In the genomic region with DNA sequence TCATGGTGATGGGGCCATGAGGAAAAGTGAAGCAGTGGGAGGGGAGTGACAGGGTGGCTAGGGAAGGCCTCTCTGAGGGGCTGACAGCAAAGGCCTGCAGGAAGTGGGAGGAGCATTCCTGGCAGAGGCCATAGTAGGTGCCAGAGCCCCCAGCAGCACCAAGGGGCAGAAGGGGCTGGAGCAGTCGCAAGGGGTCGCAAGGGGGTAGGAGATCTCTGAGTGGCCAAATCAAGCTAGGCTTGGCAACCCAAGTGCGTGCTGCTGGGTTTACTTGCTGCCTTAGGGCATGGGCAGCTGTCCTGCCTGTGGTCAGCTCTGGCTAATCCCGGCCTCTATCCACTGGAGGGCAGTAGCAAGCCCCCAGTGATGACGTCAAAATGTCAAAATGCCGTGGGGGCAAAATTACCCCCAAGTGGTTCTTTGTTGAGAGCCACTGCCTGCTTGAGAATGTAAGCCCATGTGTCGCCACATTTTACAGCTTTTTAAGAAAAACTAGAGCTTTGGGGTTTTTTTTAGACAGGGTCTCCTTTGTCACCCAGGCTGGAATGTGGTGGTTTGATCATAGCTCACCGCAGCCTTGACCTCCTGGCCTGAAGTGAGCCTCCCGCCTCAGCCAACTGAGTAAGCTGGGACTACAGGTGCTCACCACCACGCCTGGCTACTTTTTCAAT, we compare ENCODE assay signal across 1 cellular context.
A peak's percentile ranks its signal among the peaks of the same experiment; 100 is the strongest.
TF ChIP-seq lines count a peak whose summit lies in the region.

No MANE protein-coding gene starts in this region.

TF ChIP-seq in K562, 482 proteins besides CTCF, POLR2A, EP300 and RAD21 (continues in another document):
- TF ChIP-seq SMARCE1 (IDR thresholded peaks at IDR 0.05): peak; percentile 35; the same call in 1 of the 2 replicates
- peak; percentile 48; the same call in 1 of the 2 replicates for TF ChIP-seq SMARCA4 (IDR thresholded peaks at IDR 0.05)
- no peak for TF ChIP-seq HDGF (IDR thresholded peaks at IDR 0.05)
- TF ChIP-seq TEAD4 (IDR thresholded peaks at IDR 0.05; ENCODE audit: low read length): peak; percentile 92
- peak; percentile 98 for TF ChIP-seq TEAD4 (CRISPR knock-in tag; IDR thresholded peaks at IDR 0.05; ENCODE audit: borderline replicate concordance)
- no peak for TF ChIP-seq NCOA2 (IDR thresholded peaks at IDR 0.05; ENCODE audit: partially characterized antibody in 2 of 2)
- TF ChIP-seq MED1 (CRISPR knock-in tag; IDR thresholded peaks at IDR 0.05; ENCODE audit: borderline replicate concordance): no peak
- TF ChIP-seq KDM1A (IDR thresholded peaks at IDR 0.05): peak; percentile 53 to 76; a peak in 3 of 4 replicates
- 0 out of 2 replicates have a peak, but pooled peaks have one; percentile 42 for TF ChIP-seq NCOA1 (IDR thresholded peaks at IDR 0.05; ENCODE audit: low read depth)
- TF ChIP-seq, protein P1, sequence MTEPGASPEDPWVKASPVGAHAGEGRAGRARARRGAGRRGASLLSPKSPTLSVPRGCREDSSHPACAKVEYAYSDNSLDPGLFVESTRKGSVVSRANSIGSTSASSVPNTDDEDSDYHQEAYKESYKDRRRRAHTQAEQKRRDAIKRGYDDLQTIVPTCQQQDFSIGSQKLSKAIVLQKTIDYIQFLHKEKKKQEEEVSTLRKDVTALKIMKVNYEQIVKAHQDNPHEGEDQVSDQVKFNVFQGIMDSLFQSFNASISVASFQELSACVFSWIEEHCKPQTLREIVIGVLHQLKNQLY (CRISPR knock-in tag; conservative IDR thresholded peaks at IDR 0.05): no peak
- no peak for TF ChIP-seq POLR2H (tag; IDR thresholded peaks at IDR 0.05; ENCODE audit: low read depth)
- TF ChIP-seq TBL1XR1 (IDR thresholded peaks at IDR 0.05; ENCODE audit: low read length in 2 of 2): peak in 1 of 2 experiments; percentile 53; a peak in 1 of 4 replicates
- TF ChIP-seq, protein P2, sequence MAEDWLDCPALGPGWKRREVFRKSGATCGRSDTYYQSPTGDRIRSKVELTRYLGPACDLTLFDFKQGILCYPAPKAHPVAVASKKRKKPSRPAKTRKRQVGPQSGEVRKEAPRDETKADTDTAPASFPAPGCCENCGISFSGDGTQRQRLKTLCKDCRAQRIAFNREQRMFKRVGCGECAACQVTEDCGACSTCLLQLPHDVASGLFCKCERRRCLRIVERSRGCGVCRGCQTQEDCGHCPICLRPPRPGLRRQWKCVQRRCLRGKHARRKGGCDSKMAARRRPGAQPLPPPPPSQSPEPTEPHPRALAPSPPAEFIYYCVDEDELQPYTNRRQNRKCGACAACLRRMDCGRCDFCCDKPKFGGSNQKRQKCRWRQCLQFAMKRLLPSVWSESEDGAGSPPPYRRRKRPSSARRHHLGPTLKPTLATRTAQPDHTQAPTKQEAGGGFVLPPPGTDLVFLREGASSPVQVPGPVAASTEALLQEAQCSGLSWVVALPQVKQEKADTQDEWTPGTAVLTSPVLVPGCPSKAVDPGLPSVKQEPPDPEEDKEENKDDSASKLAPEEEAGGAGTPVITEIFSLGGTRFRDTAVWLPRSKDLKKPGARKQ (CRISPR knock-in tag; IDR thresholded peaks at IDR 0.05): no peak
- TF ChIP-seq ZNF431 (CRISPR knock-in tag; IDR thresholded peaks at IDR 0.05): no peak
- peak; percentile 52; the same call in 1 of the 2 replicates for TF ChIP-seq ESRRA (IDR thresholded peaks at IDR 0.05; ENCODE audit: borderline replicate concordance, low read depth)
- TF ChIP-seq, protein P3, sequence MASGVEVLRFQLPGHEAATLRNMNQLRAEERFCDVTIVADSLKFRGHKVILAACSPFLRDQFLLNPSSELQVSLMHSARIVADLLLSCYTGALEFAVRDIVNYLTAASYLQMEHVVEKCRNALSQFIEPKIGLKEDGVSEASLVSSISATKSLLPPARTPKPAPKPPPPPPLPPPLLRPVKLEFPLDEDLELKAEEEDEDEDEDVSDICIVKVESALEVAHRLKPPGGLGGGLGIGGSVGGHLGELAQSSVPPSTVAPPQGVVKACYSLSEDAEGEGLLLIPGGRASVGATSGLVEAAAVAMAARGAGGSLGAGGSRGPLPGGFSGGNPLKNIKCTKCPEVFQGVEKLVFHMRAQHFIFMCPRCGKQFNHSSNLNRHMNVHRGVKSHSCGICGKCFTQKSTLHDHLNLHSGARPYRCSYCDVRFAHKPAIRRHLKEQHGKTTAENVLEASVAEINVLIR (CRISPR knock-in tag; IDR thresholded peaks at IDR 0.05): peak; percentile 68
- TF ChIP-seq, protein P4, sequence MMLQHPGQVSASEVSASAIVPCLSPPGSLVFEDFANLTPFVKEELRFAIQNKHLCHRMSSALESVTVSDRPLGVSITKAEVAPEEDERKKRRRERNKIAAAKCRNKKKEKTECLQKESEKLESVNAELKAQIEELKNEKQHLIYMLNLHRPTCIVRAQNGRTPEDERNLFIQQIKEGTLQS (IDR thresholded peaks at IDR 0.05): peak; percentile 85
- TF ChIP-seq, protein P4 (CRISPR knock-in tag; conservative IDR thresholded peaks at IDR 0.05): no peak; the same call in 1 of the 2 replicates
- TF ChIP-seq, protein P5, sequence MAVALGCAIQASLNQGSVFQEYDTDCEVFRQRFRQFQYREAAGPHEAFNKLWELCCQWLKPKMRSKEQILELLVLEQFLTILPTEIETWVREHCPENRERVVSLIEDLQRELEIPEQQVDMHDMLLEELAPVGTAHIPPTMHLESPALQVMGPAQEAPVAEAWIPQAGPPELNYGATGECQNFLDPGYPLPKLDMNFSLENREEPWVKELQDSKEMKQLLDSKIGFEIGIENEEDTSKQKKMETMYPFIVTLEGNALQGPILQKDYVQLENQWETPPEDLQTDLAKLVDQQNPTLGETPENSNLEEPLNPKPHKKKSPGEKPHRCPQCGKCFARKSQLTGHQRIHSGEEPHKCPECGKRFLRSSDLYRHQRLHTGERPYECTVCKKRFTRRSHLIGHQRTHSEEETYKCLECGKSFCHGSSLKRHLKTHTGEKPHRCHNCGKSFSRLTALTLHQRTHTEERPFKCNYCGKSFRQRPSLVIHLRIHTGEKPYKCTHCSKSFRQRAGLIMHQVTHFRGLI (CRISPR knock-in tag; IDR thresholded peaks at IDR 0.05): no peak
- 0 out of 2 replicates have a peak, but pooled peaks have one; percentile 6 for TF ChIP-seq ZNF384 (IDR thresholded peaks at IDR 0.05; ENCODE audit: low read depth, low read length)
- TF ChIP-seq, protein P6, sequence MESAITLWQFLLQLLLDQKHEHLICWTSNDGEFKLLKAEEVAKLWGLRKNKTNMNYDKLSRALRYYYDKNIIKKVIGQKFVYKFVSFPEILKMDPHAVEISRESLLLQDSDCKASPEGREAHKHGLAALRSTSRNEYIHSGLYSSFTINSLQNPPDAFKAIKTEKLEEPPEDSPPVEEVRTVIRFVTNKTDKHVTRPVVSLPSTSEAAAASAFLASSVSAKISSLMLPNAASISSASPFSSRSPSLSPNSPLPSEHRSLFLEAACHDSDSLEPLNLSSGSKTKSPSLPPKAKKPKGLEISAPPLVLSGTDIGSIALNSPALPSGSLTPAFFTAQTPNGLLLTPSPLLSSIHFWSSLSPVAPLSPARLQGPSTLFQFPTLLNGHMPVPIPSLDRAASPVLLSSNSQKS (CRISPR knock-in tag; IDR thresholded peaks at IDR 0.05): no peak
- TF ChIP-seq TEAD2 (tag; IDR thresholded peaks at IDR 0.05): peak; percentile 81
- peak; percentile 91 for TF ChIP-seq ATF7 (IDR thresholded peaks at IDR 0.05)
- TF ChIP-seq, protein P7, sequence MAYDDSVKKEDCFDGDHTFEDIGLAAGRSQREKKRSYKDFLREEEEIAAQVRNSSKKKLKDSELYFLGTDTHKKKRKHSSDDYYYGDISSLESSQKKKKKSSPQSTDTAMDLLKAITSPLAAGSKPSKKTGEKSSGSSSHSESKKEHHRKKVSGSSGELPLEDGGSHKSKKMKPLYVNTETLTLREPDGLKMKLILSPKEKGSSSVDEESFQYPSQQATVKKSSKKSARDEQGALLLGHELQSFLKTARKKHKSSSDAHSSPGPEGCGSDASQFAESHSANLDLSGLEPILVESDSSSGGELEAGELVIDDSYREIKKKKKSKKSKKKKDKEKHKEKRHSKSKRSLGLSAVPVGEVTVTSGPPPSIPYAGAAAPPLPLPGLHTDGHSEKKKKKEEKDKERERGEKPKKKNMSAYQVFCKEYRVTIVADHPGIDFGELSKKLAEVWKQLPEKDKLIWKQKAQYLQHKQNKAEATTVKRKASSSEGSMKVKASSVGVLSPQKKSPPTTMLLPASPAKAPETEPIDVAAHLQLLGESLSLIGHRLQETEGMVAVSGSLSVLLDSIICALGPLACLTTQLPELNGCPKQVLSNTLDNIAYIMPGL (CRISPR knock-in tag; IDR thresholded peaks at IDR 0.05): no peak
- TF ChIP-seq, protein P8, sequence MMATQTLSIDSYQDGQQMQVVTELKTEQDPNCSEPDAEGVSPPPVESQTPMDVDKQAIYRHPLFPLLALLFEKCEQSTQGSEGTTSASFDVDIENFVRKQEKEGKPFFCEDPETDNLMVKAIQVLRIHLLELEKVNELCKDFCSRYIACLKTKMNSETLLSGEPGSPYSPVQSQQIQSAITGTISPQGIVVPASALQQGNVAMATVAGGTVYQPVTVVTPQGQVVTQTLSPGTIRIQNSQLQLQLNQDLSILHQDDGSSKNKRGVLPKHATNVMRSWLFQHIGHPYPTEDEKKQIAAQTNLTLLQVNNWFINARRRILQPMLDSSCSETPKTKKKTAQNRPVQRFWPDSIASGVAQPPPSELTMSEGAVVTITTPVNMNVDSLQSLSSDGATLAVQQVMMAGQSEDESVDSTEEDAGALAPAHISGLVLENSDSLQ (IDR thresholded peaks at IDR 0.05): peak; percentile 13; the same call in 1 of the 2 replicates
- TF ChIP-seq, protein P9, sequence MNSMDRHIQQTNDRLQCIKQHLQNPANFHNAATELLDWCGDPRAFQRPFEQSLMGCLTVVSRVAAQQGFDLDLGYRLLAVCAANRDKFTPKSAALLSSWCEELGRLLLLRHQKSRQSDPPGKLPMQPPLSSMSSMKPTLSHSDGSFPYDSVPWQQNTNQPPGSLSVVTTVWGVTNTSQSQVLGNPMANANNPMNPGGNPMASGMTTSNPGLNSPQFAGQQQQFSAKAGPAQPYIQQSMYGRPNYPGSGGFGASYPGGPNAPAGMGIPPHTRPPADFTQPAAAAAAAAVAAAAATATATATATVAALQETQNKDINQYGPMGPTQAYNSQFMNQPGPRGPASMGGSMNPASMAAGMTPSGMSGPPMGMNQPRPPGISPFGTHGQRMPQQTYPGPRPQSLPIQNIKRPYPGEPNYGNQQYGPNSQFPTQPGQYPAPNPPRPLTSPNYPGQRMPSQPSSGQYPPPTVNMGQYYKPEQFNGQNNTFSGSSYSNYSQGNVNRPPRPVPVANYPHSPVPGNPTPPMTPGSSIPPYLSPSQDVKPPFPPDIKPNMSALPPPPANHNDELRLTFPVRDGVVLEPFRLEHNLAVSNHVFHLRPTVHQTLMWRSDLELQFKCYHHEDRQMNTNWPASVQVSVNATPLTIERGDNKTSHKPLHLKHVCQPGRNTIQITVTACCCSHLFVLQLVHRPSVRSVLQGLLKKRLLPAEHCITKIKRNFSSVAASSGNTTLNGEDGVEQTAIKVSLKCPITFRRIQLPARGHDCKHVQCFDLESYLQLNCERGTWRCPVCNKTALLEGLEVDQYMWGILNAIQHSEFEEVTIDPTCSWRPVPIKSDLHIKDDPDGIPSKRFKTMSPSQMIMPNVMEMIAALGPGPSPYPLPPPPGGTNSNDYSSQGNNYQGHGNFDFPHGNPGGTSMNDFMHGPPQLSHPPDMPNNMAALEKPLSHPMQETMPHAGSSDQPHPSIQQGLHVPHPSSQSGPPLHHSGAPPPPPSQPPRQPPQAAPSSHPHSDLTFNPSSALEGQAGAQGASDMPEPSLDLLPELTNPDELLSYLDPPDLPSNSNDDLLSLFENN (IDR thresholded peaks at IDR 0.05; ENCODE audit: low read depth in 2 of 2, low read length in 2 of 2): 0 out of 4 replicates have a peak, but pooled peaks of 1 of the 2 experiments have one; percentile 32
- no peak for TF ChIP-seq ZFP36 (IDR thresholded peaks at IDR 0.05; ENCODE audit: low read depth, low read length, partially characterized antibody)
- TF ChIP-seq CREM (IDR thresholded peaks at IDR 0.05; ENCODE audit: low read depth): peak; percentile 96
- 0 out of 2 replicates have a peak, but pooled peaks have one; percentile 32 for TF ChIP-seq ETV5 (CRISPR knock-in tag; IDR thresholded peaks at IDR 0.05; ENCODE audit: low read depth)
- TF ChIP-seq ARID1B (IDR thresholded peaks at IDR 0.05): peak; percentile 51
- TF ChIP-seq RBM15 (IDR thresholded peaks at IDR 0.05; ENCODE audit: insufficient read depth, low read length): no peak
- TF ChIP-seq POLR2G (IDR thresholded peaks at IDR 0.05; ENCODE audit: low read depth, low read length): peak; percentile 39; the same call in 1 of the 2 replicates
- peak; percentile 68 for TF ChIP-seq ATF1 (CRISPR knock-in tag; IDR thresholded peaks at IDR 0.05)
- TF ChIP-seq ATF1 (tag; IDR thresholded peaks at IDR 0.05): peak; percentile 96
- TF ChIP-seq MTA3 (IDR thresholded peaks at IDR 0.05; ENCODE audit: borderline replicate concordance): peak; percentile 42; the same call in 1 of the 2 replicates
- no peak for TF ChIP-seq PCBP2 (IDR thresholded peaks at IDR 0.05; ENCODE audit: low read depth, low read length, poor library complexity, severe bottlenecking)
- no peak for TF ChIP-seq FOXP1 (CRISPR knock-in tag; IDR thresholded peaks at IDR 0.05)
- TF ChIP-seq, protein P10, sequence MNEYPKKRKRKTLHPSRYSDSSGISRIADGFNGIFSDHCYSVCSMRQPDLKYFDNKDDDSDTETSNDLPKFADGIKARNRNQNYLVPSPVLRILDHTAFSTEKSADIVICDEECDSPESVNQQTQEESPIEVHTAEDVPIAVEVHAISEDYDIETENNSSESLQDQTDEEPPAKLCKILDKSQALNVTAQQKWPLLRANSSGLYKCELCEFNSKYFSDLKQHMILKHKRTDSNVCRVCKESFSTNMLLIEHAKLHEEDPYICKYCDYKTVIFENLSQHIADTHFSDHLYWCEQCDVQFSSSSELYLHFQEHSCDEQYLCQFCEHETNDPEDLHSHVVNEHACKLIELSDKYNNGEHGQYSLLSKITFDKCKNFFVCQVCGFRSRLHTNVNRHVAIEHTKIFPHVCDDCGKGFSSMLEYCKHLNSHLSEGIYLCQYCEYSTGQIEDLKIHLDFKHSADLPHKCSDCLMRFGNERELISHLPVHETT (CRISPR knock-in tag; conservative IDR thresholded peaks at IDR 0.05 in 1 of 2, IDR thresholded peaks at IDR 0.05 in 1 of 2): peak in 1 of 2 experiments; percentile 43; a peak in 1 of 4 replicates
- TF ChIP-seq KHSRP (IDR thresholded peaks at IDR 0.05): 0 out of 2 replicates have a peak, but pooled peaks have one; percentile 45
- TF ChIP-seq SUPT5H (IDR thresholded peaks at IDR 0.05): 0 out of 2 replicates have a peak, but pooled peaks have one; percentile 22
- TF ChIP-seq TOE1 (IDR thresholded peaks at IDR 0.05; ENCODE audit: borderline replicate concordance): peak; percentile 17; the same call in 1 of the 2 replicates
- no peak for TF ChIP-seq TOE1 (CRISPR knock-in tag; IDR thresholded peaks at IDR 0.05; ENCODE audit: borderline replicate concordance, low read depth)
- TF ChIP-seq, protein P11, sequence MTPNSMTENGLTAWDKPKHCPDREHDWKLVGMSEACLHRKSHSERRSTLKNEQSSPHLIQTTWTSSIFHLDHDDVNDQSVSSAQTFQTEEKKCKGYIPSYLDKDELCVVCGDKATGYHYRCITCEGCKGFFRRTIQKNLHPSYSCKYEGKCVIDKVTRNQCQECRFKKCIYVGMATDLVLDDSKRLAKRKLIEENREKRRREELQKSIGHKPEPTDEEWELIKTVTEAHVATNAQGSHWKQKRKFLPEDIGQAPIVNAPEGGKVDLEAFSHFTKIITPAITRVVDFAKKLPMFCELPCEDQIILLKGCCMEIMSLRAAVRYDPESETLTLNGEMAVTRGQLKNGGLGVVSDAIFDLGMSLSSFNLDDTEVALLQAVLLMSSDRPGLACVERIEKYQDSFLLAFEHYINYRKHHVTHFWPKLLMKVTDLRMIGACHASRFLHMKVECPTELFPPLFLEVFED (CRISPR knock-in tag; conservative IDR thresholded peaks at IDR 0.05): no peak
- no peak for TF ChIP-seq ZNF311 (CRISPR knock-in tag; IDR thresholded peaks at IDR 0.05)
- peak; percentile 38; the same call in 1 of the 2 replicates for TF ChIP-seq CBFB (CRISPR knock-in tag; IDR thresholded peaks at IDR 0.05)
